Comparison of ENCODE assay signal across 2 cellular contexts in genomic region chr2:109289011-109289410, GRCh38.
TF ChIP-seq lines count a peak whose summit lies in the region.

No MANE protein-coding gene starts in this region.

TF ChIP-seq in GM12878, 131 proteins besides CTCF, POLR2A, EP300 and RAD21:
- TF ChIP-seq EGR1 (IDR thresholded peaks at IDR 0.05; ENCODE audit: borderline replicate concordance in 1 of 2, low read depth in 2 of 2, low read length in 2 of 2) (no peak), RBBP5 (conservative IDR thresholded peaks at IDR 0.05) (no peak)
- TF ChIP-seq, protein P1, sequence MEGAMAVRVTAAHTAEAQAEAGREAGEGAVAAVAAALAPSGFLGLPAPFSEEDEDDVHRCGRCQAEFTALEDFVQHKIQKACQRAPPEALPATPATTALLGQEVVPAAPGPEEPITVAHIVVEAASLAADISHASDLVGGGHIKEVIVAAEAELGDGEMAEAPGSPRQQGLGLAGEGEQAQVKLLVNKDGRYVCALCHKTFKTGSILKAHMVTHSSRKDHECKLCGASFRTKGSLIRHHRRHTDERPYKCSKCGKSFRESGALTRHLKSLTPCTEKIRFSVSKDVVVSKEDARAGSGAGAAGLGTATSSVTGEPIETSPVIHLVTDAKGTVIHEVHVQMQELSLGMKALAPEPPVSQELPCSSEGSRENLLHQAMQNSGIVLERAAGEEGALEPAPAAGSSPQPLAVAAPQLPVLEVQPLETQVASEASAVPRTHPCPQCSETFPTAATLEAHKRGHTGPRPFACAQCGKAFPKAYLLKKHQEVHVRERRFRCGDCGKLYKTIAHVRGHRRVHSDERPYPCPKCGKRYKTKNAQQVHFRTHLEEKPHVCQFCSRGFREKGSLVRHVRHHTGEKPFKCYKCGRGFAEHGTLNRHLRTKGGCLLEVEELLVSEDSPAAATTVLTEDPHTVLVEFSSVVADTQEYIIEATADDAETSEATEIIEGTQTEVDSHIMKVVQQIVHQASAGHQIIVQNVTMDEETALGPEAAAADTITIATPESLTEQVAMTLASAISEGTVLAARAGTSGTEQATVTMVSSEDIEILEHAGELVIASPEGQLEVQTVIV (IDR thresholded peaks at IDR 0.05; ENCODE audit: borderline replicate concordance, partially characterized antibody) = no peak

TF ChIP-seq in H1, 55 proteins besides CTCF, POLR2A, EP300 and RAD21:
- TF ChIP-seq CHD2 (IDR thresholded peaks at IDR 0.05; ENCODE audit: low read length) (no peak), KDM5A (IDR thresholded peaks at IDR 0.05; ENCODE audit: low read length) (no peak)
